Comparison of ENCODE assay signal across 1 cellular context in genomic region chr20:34710568-34710839, GRCh38.
A peak's percentile ranks its signal among the peaks of the same experiment; 100 is the strongest.
TF ChIP-seq lines count a peak whose summit lies in the region.

No MANE protein-coding gene starts in this region.

TF ChIP-seq in HepG2, 621 proteins besides CTCF, POLR2A, EP300 and RAD21:
- TF ChIP-seq POLR2AphosphoS2 (IDR thresholded peaks at IDR 0.05; ENCODE audit: low read depth, low read length), result peak; percentile 67; the same call in 1 of the 2 replicates
- 0 out of 2 replicates have a peak, but pooled peaks have one; percentile 12 for TF ChIP-seq FOXK2 (IDR thresholded peaks at IDR 0.05)
- TF ChIP-seq ZNF512B (CRISPR knock-in tag; IDR thresholded peaks at IDR 0.05; ENCODE audit: borderline replicate concordance), result no peak
- TF ChIP-seq PAF1 (CRISPR knock-in tag; IDR thresholded peaks at IDR 0.05), result peak; percentile 56; the same call in 1 of the 2 replicates
- 0 out of 2 replicates have a peak, but pooled peaks have one; percentile 9 for TF ChIP-seq MTA1 (CRISPR knock-in tag; IDR thresholded peaks at IDR 0.05; ENCODE audit: borderline replicate concordance)
- no peak for TF ChIP-seq RFX3 (CRISPR knock-in tag; IDR thresholded peaks at IDR 0.05)
- TF ChIP-seq ZNF282 (IDR thresholded peaks at IDR 0.05; ENCODE audit: partially characterized antibody), result peak; percentile 6
- no peak for TF ChIP-seq ATF7 (IDR thresholded peaks at IDR 0.05)
- TF ChIP-seq ATF7 (CRISPR knock-in tag; IDR thresholded peaks at IDR 0.05), result 0 out of 2 replicates have a peak, but pooled peaks have one; percentile 35
